13 cellular contexts compared by ENCODE assay signal in genomic region chr6:106553440-106553839, GRCh38.
DNase-seq lines count a peak whose midpoint lies in the region; ATAC-seq lines count a peak whose summit lies in the region.
"Had no signal": no experiment of that assay in that cellular context is flagged by ENCODE, and none has a peak within 500 bp of the region (broad histone marks: within the 10 kb centered on the region; RNA-seq: fewer than 3 reads in every experiment).

No MANE protein-coding gene starts in this region.

- no peaks in the 10 kb centered on the region for H3K27me3 ChIP-seq in CD8-positive, alpha-beta memory T cell (ENCODE audit: insufficient read depth, low read length, poor library complexity, severe bottlenecking)

- no peaks in the 10 kb centered on the region for H3K27me3 Mint-ChIP-seq in CD8-positive, alpha-beta memory T cell
- no peaks in the 10 kb centered on the region for H3K27me3 Mint-ChIP-seq in T-cell
- no peaks in the 10 kb centered on the region for H3K27me3 Mint-ChIP-seq in activated naive CD8-positive, alpha-beta T cell treated with anti-CD3 and anti-CD28 coated beads for 36 hours
- H3K27me3 Mint-ChIP-seq: activated naive CD8-positive, alpha-beta T cell treated with anti-CD3 and anti-CD28 coated beads, Interleukin-2, amount 10 ng/mL, durations not matched to agents 7 days and 5 days had no signal

- peaks cover 30% of the 10 kb centered on the region for H3K36me3 ChIP-seq in CD8-positive, alpha-beta memory T cell (ENCODE audit: insufficient read depth, low read length)

- CTCF ChIA-PET in CD8-positive, alpha-beta memory T cell (lab: Charles Lee) = interaction anchor here (1.3 to 2.6 kb wide), 2 partner anchors 9 to 41 kb away, joined by 4 to 29 read pairs; no protein-coding TSS in a partner anchor
- CTCF ChIA-PET in T-cell (lab: Charles Lee) = interaction anchor here (0.6 to 1.8 kb wide), 8 partner anchors 11 to 110 kb away, joined by 3 to 7 read pairs (median 3); no protein-coding TSS in a partner anchor

- POLR2A ChIA-PET in CD8-positive, alpha-beta memory T cell (lab: Charles Lee) = no interaction called here
- POLR2A ChIA-PET in T-cell (lab: Charles Lee) = interaction anchor here (0.6 to 1.6 kb wide), 4 partner anchors 10 to 41 kb away, joined by 3 to 4 read pairs (median 4); no protein-coding TSS in a partner anchor

- H3K4me3 ChIP-seq in CD8-positive, alpha-beta memory T cell (ENCODE audit: low read length) = no peak overlapping the region

- peaks cover 17 to 83% (median 39%) of the 10 kb centered on the region in 3 donors for H3K36me3 Mint-ChIP-seq in CD8-positive, alpha-beta memory T cell
- peaks cover 55% of the 10 kb centered on the region for H3K36me3 Mint-ChIP-seq in T-cell
- peaks cover 37% of the 10 kb centered on the region for H3K36me3 Mint-ChIP-seq in activated naive CD8-positive, alpha-beta T cell treated with anti-CD3 and anti-CD28 coated beads for 36 hours

- H3K9me3 ChIP-seq in CD8-positive, alpha-beta memory T cell (ENCODE audit: low read length) = no peaks in the 10 kb centered on the region

- no peak overlapping the region for H3K4me3 Mint-ChIP-seq in CD8-positive, alpha-beta memory T cell
- H3K4me3 Mint-ChIP-seq in T-cell = no peak overlapping the region
- no peak overlapping the region for H3K4me3 Mint-ChIP-seq in activated naive CD8-positive, alpha-beta T cell treated with anti-CD3 and anti-CD28 coated beads for 36 hours
- H3K4me3 Mint-ChIP-seq: activated naive CD8-positive, alpha-beta T cell treated with anti-CD3 and anti-CD28 coated beads, Interleukin-2, amount 10 ng/mL, durations not matched to agents 7 days and 5 days had no signal

- no peaks in the 10 kb centered on the region for H3K4me1 ChIP-seq in CD8-positive, alpha-beta memory T cell (ENCODE audit: insufficient read depth, low read length)

- peak overlapping the region in 5 of 8 donors; percentile 35 to 87 (median 54) for H3K27ac Mint-ChIP-seq in CD8-positive, alpha-beta memory T cell
- H3K27ac Mint-ChIP-seq in T-cell = peak overlapping the region; percentile 72 to 84
- peak overlapping the region; percentile 62 for H3K27ac Mint-ChIP-seq in activated naive CD8-positive, alpha-beta T cell treated with anti-CD3 and anti-CD28 coated beads for 36 hours
- H3K27ac Mint-ChIP-seq: activated naive CD8-positive, alpha-beta T cell treated with anti-CD3 and anti-CD28 coated beads, Interleukin-2, amount 10 ng/mL, durations not matched to agents 7 days and 5 days had no signal

- ATAC-seq in T-cell (replicated peaks in 1 of 4) (no peak), HG03342 (IDR thresholded peaks at IDR 0.05; ENCODE audit: unreplicated experiment) (no peak)

- H3K27ac ChIP-seq in CD8-positive, alpha-beta memory T cell (ENCODE audit: low read depth, low read length) = no peak overlapping the region

- H3K9me3 Mint-ChIP-seq in CD8-positive, alpha-beta memory T cell = no peaks in the 10 kb centered on the region
- no peaks in the 10 kb centered on the region for H3K9me3 Mint-ChIP-seq in T-cell
- peaks cover 7% of the 10 kb centered on the region for H3K9me3 Mint-ChIP-seq in activated naive CD8-positive, alpha-beta T cell treated with anti-CD3 and anti-CD28 coated beads for 36 hours

- peaks cover 8 to 12% (median 11%) of the 10 kb centered on the region in 3 donors for H3K4me1 Mint-ChIP-seq in CD8-positive, alpha-beta memory T cell
- H3K4me1 Mint-ChIP-seq in T-cell = peaks cover 9 to 22% (median 17%) of the 10 kb centered on the region in 3 donors
- peaks cover 21% of the 10 kb centered on the region for H3K4me1 Mint-ChIP-seq in activated naive CD8-positive, alpha-beta T cell treated with anti-CD3 and anti-CD28 coated beads for 36 hours

- DNase-seq in CD8-positive, alpha-beta memory T cell = no peak
- DNase-seq in T-cell = no peak
- DNase-seq in activated naive CD8-positive, alpha-beta T cell treated with anti-CD3 and anti-CD28 coated beads for 36 hours = no peak
- peak; percentile 27 to 30 for DNase-seq in stimulated activated CD4-positive, alpha-beta T cell treated with anti-CD3 and anti-CD28 coated beads, Interleukin-15, amount 100 ng/mL, for 48 hours (ENCODE audit: low read depth in 2 of 2)
- no peak for DNase-seq in UCSD-AML1 (lab: John Stamatoyannopoulos, UW; ENCODE audit: unreplicated experiment)
- no peak for DNase-seq in midbrain (lab: John Stamatoyannopoulos, UW)
- DNase-seq: activated naive CD8-positive, alpha-beta T cell treated with anti-CD3 and anti-CD28 coated beads, Interleukin-2, amount 10 ng/mL, durations not matched to agents 7 days and 5 days; DMS53; foreskin fibroblast; GOT3; NCI-H1092; NCI-H2107 had no signal

Comparison
In these comparisons a context has a peak if more than half of its experiments do, and no peak if none do; other contexts are left out.
1. DNase-seq: peak in stimulated activated CD4-positive, alpha-beta T cell treated with anti-CD3 and anti-CD28 coated beads, Interleukin-15, amount 100 ng/mL, for 48 hours (2 of 2); none in CD8-positive, alpha-beta memory T cell (0 of 5), T-cell (0 of 34), activated naive CD8-positive, alpha-beta T cell treated with anti-CD3 and anti-CD28 coated beads for 36 hours (single experiment), UCSD-AML1 (single experiment) and midbrain (single experiment).
2. Peak in every context shown above with its lines, with median percentiles within 50 percentile points of each other: H3K27ac Mint-ChIP-seq.